8 cellular contexts compared by ENCODE assay signal in genomic region chr3:69081583-69082262, GRCh38. TPM values are rescaled to one million over a fixed set of nuclear protein-coding genes. Genes with fewer than 3 reads are reported as not detected.
DNase-seq lines count a peak whose midpoint lies in the region; ATAC-seq and TF ChIP-seq lines count a peak whose summit lies in the region.

No MANE protein-coding gene starts in this region.

- TF ChIP-seq POLR2A in heart left ventricle (IDR thresholded peaks at IDR 0.05): no peak
- no peak for TF ChIP-seq POLR2A in transverse colon (IDR thresholded peaks at IDR 0.05)
- TF ChIP-seq POLR2A in prostate gland (IDR thresholded peaks at IDR 0.05): no peak

- WGBS in heart left ventricle, 4 donors: 44 to 65% (median 57%) methylated on average over 4 to 5 of the region's 5 CpGs
- 64 to 76% methylated on average over 2 to 5 of the region's 5 CpGs for WGBS in transverse colon (ENCODE audit: low coverage in 1 of 2), 2 donors
- WGBS in prostate gland: 82% methylated on average over 5 of the region's 5 CpGs

- H3K27ac ChIP-seq in heart left ventricle (peak overlapping the region in 8 of 12 donors; percentile 13 to 99 (median 94)), transverse colon (peak overlapping the region; percentile 2 to 97 (median 96)), prostate gland (no peak overlapping the region)

- H3K9me3 Mint-ChIP-seq in immature natural killer cell: no peaks in the 10 kb centered on the region

- H3K4me1 ChIP-seq in heart left ventricle: peaks cover 10 to 78% (median 54%) of the 10 kb centered on the region in 12 donors
- peaks cover 17 to 75% (median 43%) of the 10 kb centered on the region in 4 donors for H3K4me1 ChIP-seq in transverse colon
- H3K4me1 ChIP-seq in prostate gland (replicated peaks): peaks cover 4% of the 10 kb centered on the region

- DNase-seq in heart left ventricle (no peak), left ventricle myocardium superior (no peak), SW480 (ENCODE audit: low spot score) (peak; percentile 33), immature natural killer cell (no peak), transverse colon (no peak), prostate gland (ENCODE audit: low spot score) (no peak)

- H3K4me3 ChIP-seq in heart left ventricle (no peak overlapping the region), transverse colon (no peak overlapping the region), prostate gland (no peak overlapping the region)

- H3K36me3 Mint-ChIP-seq in immature natural killer cell: peaks cover 0 to 4% (median 1%) of the 10 kb centered on the region in 3 donors

- H3K4me1 Mint-ChIP-seq in immature natural killer cell: peaks cover 75 to 85% of the 10 kb centered on the region in 2 donors

- peaks cover 0 to 4% (median 4%) of the 10 kb centered on the region in 3 donors for H3K27me3 Mint-ChIP-seq in immature natural killer cell (ENCODE audit: low read depth in 3 of 3)

- no peaks in the 10 kb centered on the region for H3K9me3 ChIP-seq in heart left ventricle
- H3K9me3 ChIP-seq in transverse colon: no peaks in the 10 kb centered on the region
- H3K9me3 ChIP-seq in prostate gland: no peaks in the 10 kb centered on the region

- peak overlapping the region in 4 of 5 donors; percentile 4 to 76 (median 33) for H3K4me3 Mint-ChIP-seq in immature natural killer cell

- intact Hi-C loops in heart left ventricle (cut with DNase I): loop anchor here in 1 of 10 donors (5.0 kb wide), 2 partner anchors 41 to 69 kb away; partner anchors contain the start of genes EOGT and LMOD3
- intact Hi-C loops in left ventricle myocardium superior (cut with micrococcal nuclease): no loop called here
- intact Hi-C loops in transverse colon (cut with DNase I; ENCODE audit: low total_unique reads): no loop called here
- intact Hi-C loops in prostate gland (cut with DNase I): no loop called here

- H3K27ac Mint-ChIP-seq in immature natural killer cell: peak overlapping the region; percentile 86 to 99 (median 95)

- in situ Hi-C loops in transverse colon (cut with MboI; ENCODE audit: low pct_ligation_motif_present in 1 of 4, low pct_unique_long_range_greater_than_20kb in 1 of 4, low sequenced_read_pairs in 3 of 4): no loop called here

- H3K27me3 ChIP-seq in heart left ventricle (no peaks in the 10 kb centered on the region), transverse colon (no peaks in the 10 kb centered on the region), prostate gland (replicated peaks; ENCODE audit: insufficient read depth) (no peaks in the 10 kb centered on the region)

- TF ChIP-seq CTCF in heart left ventricle (IDR thresholded peaks at IDR 0.05) (no peak), transverse colon (IDR thresholded peaks at IDR 0.05) (no peak), prostate gland (IDR thresholded peaks at IDR 0.05) (no peak)

- H3K36me3 ChIP-seq in heart left ventricle: peaks cover 0 to 4% (median 0%) of the 10 kb centered on the region in 9 donors
- H3K36me3 ChIP-seq in transverse colon: no peaks in the 10 kb centered on the region
- H3K36me3 ChIP-seq in prostate gland: no peaks in the 10 kb centered on the region

- TF ChIP-seq EP300 in transverse colon (IDR thresholded peaks at IDR 0.05; ENCODE audit: low read depth): no peak

- no peak for ATAC-seq in heart left ventricle
- ATAC-seq in left ventricle myocardium superior: no peak
- no peak for ATAC-seq in GM21360 (IDR thresholded peaks at IDR 0.05; ENCODE audit: unreplicated experiment)
- ATAC-seq in HG03175 (IDR thresholded peaks at IDR 0.05; ENCODE audit: unreplicated experiment): no peak

RNA-seq across cellular contexts. Expression of gene UBA3, which starts 1.6 kb away (rescaled TPM):
- total RNA-seq in heart left ventricle (100 to 1,000 TPM in 2 of 9 donors, 10 to 100 TPM in 7; 70.9 to 117 (median 79.4) TPM), left ventricle myocardium superior (93.4 TPM), transverse colon (10 to 100 TPM; 30.6 to 86.0 (median 47.2) TPM), prostate gland (10 to 100 TPM; 45.5 to 50.6 TPM)
- polyA plus RNA-seq in heart left ventricle (10 to 100 TPM; 45.1 to 57.7 TPM), immature natural killer cell (100 to 1,000 TPM in 1 of 3 donors, 10 to 100 TPM in 2; 45.3 to 110 (median 47.1) TPM)

RNA-seq across cellular contexts. Expression of gene ARL6IP5, which starts 3.0 kb away (rescaled TPM):
- total RNA-seq in heart left ventricle (100 to 1,000 TPM; 164 to 231 (median 197) TPM), left ventricle myocardium superior (214 TPM), transverse colon (100 to 1,000 TPM in 2 of 4 donors, 10 to 100 TPM in 2; 22.7 to 130 (median 68.0) TPM), prostate gland (100 to 1,000 TPM; 102 to 169 TPM)
- polyA plus RNA-seq in heart left ventricle (100 to 1,000 TPM; 245 to 256 TPM), immature natural killer cell (100 to 1,000 TPM; 423 to 653 (median 503) TPM)

RNA-seq across cellular contexts. Expression of gene TMF1, which starts 29.6 kb away (rescaled TPM):
- total RNA-seq in heart left ventricle (10 to 100 TPM; 12.6 to 23.4 (median 20.1) TPM), left ventricle myocardium superior (18.9 TPM), transverse colon (10 to 100 TPM; 15.5 to 53.2 (median 39.9) TPM), prostate gland (10 to 100 TPM; 24.9 to 29.1 TPM)
- polyA plus RNA-seq in heart left ventricle (10 to 100 TPM in 1 of 2 donors, 1 to 10 TPM in 1; 4.0 to 15.4 TPM), immature natural killer cell (10 to 100 TPM; 18.5 to 41.0 (median 22.4) TPM)

RNA-seq across cellular contexts. Expression of gene LMOD3, which starts 40.7 kb away (rescaled TPM):
- total RNA-seq in heart left ventricle (100 to 1,000 TPM in 8 of 9 donors, 10 to 100 TPM in 1; 95.9 to 233 (median 159) TPM), left ventricle myocardium superior (162 TPM), transverse colon (under 1 TPM in 1 of 4 donors, not detected in 3; 0.27 TPM), prostate gland (under 1 TPM in 1 of 2 donors, not detected in 1; 0.50 TPM)
- polyA plus RNA-seq in heart left ventricle (10 to 100 TPM; 38.6 to 99.8 TPM), immature natural killer cell (under 1 TPM in 2 of 3 donors, not detected in 1; 0.08 to 0.13 TPM)

Comparison
In these comparisons a context has a peak if more than half of its experiments do, and no peak if none do; other contexts are left out.
1. H3K27ac ChIP-seq: peak in heart left ventricle (8 of 12) and transverse colon (4 of 4); none in prostate gland (0 of 2).